In the genomic region with DNA sequence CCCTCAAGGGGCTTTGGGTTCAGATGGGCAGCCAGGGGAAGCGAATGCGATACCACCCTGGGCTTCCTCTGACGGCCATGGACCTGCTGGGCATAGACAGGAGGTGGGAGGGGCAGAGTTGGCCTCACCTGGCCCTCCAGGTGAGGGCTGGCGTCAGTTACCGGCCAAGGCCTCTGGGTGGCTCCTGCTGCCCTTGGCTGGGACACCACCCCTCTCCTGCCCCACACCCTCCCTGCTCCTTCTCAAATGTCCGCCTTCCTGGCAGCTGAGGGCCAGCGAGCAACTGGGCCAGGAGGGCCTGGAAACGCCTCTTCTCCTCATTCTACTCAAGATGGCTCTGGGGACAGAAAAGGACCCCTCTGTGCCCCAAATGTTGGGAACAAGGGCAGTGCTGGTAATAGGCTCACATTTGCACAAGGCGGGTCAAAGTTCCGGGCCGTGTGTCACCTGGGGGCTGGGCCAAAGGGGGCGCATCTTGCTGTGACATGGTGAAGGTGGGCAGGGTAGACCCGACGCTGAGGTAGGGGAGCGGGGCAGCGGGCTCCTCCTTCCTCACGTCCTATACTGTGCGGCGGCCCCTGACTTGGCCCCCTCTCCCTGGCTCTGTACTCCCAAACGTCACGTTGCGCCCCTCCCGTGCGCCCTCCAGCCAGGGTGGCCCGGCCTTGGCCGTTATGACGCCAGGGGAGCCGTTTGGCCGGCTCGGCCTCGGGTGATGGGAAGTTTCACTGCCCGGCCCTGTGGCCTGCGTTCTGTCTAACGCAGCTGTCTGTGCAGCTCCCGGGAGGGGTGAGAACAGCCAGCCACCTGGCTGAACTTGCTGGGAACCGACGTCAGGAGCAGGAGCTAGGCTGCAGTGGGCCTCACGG, we compare ENCODE assay signal across 10 cellular contexts. TPM values are rescaled to one million over a fixed set of nuclear protein-coding genes. Genes with fewer than 3 reads are reported as not detected.
DNase-seq lines count a peak whose midpoint lies in the region; ATAC-seq and TF ChIP-seq lines count a peak whose summit lies in the region.
"Had no signal": no experiment of that assay in that cellular context is flagged by ENCODE, and none has a peak within 500 bp of the region (broad histone marks: within the 10 kb centered on the region; RNA-seq: fewer than 3 reads in every experiment).

No MANE protein-coding gene starts in this region.

- H3K27me3 ChIP-seq in body of pancreas (no peaks in the 10 kb centered on the region), vagina (no peaks in the 10 kb centered on the region), MG63 (no peaks in the 10 kb centered on the region)

- intact Hi-C loops in body of pancreas (cut with DNase I) (no loop called here), left colon (cut with DNase I, micrococcal nuclease) (no loop called here), vagina (cut with DNase I) (no loop called here)

- peak; percentile 86 for ATAC-seq in body of pancreas
- ATAC-seq in left colon: peak; percentile 95
- no peak for ATAC-seq in effector memory CD8-positive, alpha-beta T cell (replicated peaks)

- DNase-seq in SIG-M5 treated with dmso at 0.1 percent for 504 hours (lab: John Stamatoyannopoulos, UW; ENCODE audit: unreplicated experiment) (peak; percentile 28), SIG-M5 (lab: John Stamatoyannopoulos, UW) (no peak), body of pancreas (peak; percentile 85 to 94 (median 93)), left colon (peak; percentile 67 to 69), vagina (ENCODE audit: extremely low spot score in 2 of 2) (no peak), MG63 (no peak), hippocampal formation (lab: John Stamatoyannopoulos, UW) (no peak)
- no peak for DNase-seq in effector memory CD8-positive, alpha-beta T cell
- DNase-seq: NCI-H2227 treated with DMSO at 0.1 percent for 48 hours; stimulated activated CD4-positive, alpha-beta T cell treated with anti-CD3 and anti-CD28 coated beads, Interleukin-15, amount 100 ng/mL, for 24 hours had no signal

- no peaks in the 10 kb centered on the region for H3K9me3 Mint-ChIP-seq in effector memory CD8-positive, alpha-beta T cell

- H3K36me3 ChIP-seq in body of pancreas (replicated peaks in 1 of 2; ENCODE audit: insufficient read depth in 1 of 2, low read depth in 2 of 2) (no peaks in the 10 kb centered on the region), vagina (no peaks in the 10 kb centered on the region), MG63 (no peaks in the 10 kb centered on the region)

- 22 to 34% methylated on average over 3 to 33 of the region's 38 CpGs for WGBS in body of pancreas, 2 donors

- no peak overlapping the region for H3K27ac Mint-ChIP-seq in effector memory CD8-positive, alpha-beta T cell

- peaks cover 46 to 47% of the 10 kb centered on the region in 2 donors for H3K27me3 Mint-ChIP-seq in effector memory CD8-positive, alpha-beta T cell

- no peaks in the 10 kb centered on the region for H3K9me3 ChIP-seq in body of pancreas
- H3K9me3 ChIP-seq in vagina: no peaks in the 10 kb centered on the region
- H3K9me3 ChIP-seq in MG63: no peaks in the 10 kb centered on the region

- TF ChIP-seq CTCF in body of pancreas (IDR thresholded peaks at IDR 0.05) (peak in 6 of 7 experiments; percentile 33 to 80 (median 76)), vagina (IDR thresholded peaks at IDR 0.05) (no peak)

- H3K27ac ChIP-seq in body of pancreas (peak overlapping the region; percentile 25 to 89 (median 76)), vagina (peak overlapping the region; percentile 56)

- H3K4me3 Mint-ChIP-seq in effector memory CD8-positive, alpha-beta T cell: no peak overlapping the region

- peaks cover 0 to 1% of the 10 kb centered on the region in 2 donors for H3K4me1 Mint-ChIP-seq in effector memory CD8-positive, alpha-beta T cell (ENCODE audit: low read depth in 2 of 2)

- peaks cover 50% of the 10 kb centered on the region for H3K4me1 ChIP-seq in body of pancreas
- H3K4me1 ChIP-seq in vagina: peaks cover 8% of the 10 kb centered on the region

- peak in 1 of 3 donors; percentile 21 for TF ChIP-seq POLR2A in body of pancreas (IDR thresholded peaks at IDR 0.05)
- TF ChIP-seq POLR2A in vagina (IDR thresholded peaks at IDR 0.05): no peak

- H3K36me3 Mint-ChIP-seq in effector memory CD8-positive, alpha-beta T cell (ENCODE audit: insufficient read depth): peaks cover 3% of the 10 kb centered on the region

- H3K4me3 ChIP-seq in body of pancreas (no peak overlapping the region), vagina (no peak overlapping the region), MG63 (no peak overlapping the region)

RNA-seq across cellular contexts. Expression of a gene that starts 18.1 kb away (rescaled TPM):
- 10 to 100 TPM; 26.2 to 33.0 TPM for total RNA-seq in body of pancreas
- total RNA-seq in left colon: not detected
- 8.6 TPM for total RNA-seq in vagina
- not detected in 2 replicates for total RNA-seq in MG63 (2014; rRNA removed; shearing (Covaris generic); ENCODE audit: low replicate concordance)

Comparison
In these comparisons a context has a peak if more than half of its experiments do, and no peak if none do; other contexts are left out.
1. DNase-seq: peak in SIG-M5 treated with dmso at 0.1 percent for 504 hours (single experiment), body of pancreas (4 of 4) and left colon (2 of 2); none in SIG-M5 (single experiment), vagina (0 of 2), MG63 (single experiment), hippocampal formation (0 of 2) and effector memory CD8-positive, alpha-beta T cell (0 of 3).
2. CTCF ChIP-seq: peak in body of pancreas (6 of 7); none in vagina (0 of 3).